Comparison of ENCODE assay signal across 35 cellular contexts in the genomic region with DNA sequence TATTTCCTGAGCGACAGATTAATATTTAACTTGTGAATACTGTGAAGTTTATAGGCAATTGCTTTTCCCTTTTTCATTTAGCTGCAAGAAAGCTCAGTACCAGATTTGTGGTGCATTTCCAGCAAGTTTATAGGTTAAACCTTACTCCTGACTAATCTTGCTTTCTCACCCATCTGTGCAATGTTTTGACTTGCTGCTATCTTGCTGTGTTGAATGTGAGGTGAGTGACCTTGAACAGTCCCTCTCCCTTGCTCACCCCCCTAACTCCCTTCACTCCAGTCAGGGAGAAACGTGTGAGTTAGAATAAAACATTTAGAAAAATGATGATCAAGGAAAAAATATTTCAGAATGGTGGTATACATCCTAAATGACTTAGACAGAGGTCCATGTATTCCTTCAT. TPM values are rescaled to one million over a fixed set of nuclear protein-coding genes. Genes with fewer than 3 reads are reported as not detected.
DNase-seq lines count a peak whose midpoint lies in the region; ATAC-seq and TF ChIP-seq lines count a peak whose summit lies in the region.
"Had no signal": no experiment of that assay in that cellular context is flagged by ENCODE, and none has a peak within 500 bp of the region (broad histone marks: within the 10 kb centered on the region; RNA-seq: fewer than 3 reads in every experiment).

No MANE protein-coding gene starts in this region.

- H3K23ac ChIP-seq in neuronal stem cell (ENCODE audit: low read depth, low read length, poor library complexity), result no peak overlapping the region

- no peak overlapping the region for H3K27ac ChIP-seq in neuronal stem cell (replicated peaks; ENCODE audit: low read length)
- H3K27ac ChIP-seq: ascending aorta, esophagus squamous epithelium, gastroesophageal sphincter, left ventricle myocardium inferior, pancreas, right atrium auricular region had no signal

- H2AFZ ChIP-seq in neuronal stem cell (ENCODE audit: low read length), result peak overlapping the region; percentile 7
- H2AFZ ChIP-seq: GM23338 had no signal

- TF ChIP-seq CTCF in fibroblast of the aortic adventitia (IDR thresholded peaks at IDR 0.05; ENCODE audit: insufficient read depth, low read length), result no peak

- no peak overlapping the region for H2BK12ac ChIP-seq in neuronal stem cell (ENCODE audit: low read length)

- no peak overlapping the region for H3K4ac ChIP-seq in neuronal stem cell (ENCODE audit: low read length)

- no peaks in the 10 kb centered on the region for H3K79me1 ChIP-seq in neuronal stem cell (ENCODE audit: low read depth, low read length)

- no peak overlapping the region for H3K14ac ChIP-seq in neuronal stem cell (ENCODE audit: low read length)

- H4K8ac ChIP-seq in neuronal stem cell (ENCODE audit: low read depth, low read length), result no peak overlapping the region

- no CpG with 5 or more reads among the region's 2 CpGs for WGBS in neuronal stem cell (ENCODE audit: extremely low coverage in 2 of 2, insufficient read length in 2 of 2, insufficient replicate concordance in 1 of 2), 2 donors

- H2BK15ac ChIP-seq in neuronal stem cell (ENCODE audit: low read length), result no peak overlapping the region

- no peaks in the 10 kb centered on the region for H3K9me3 ChIP-seq in neuronal stem cell (replicated peaks in 1 of 2; ENCODE audit: control insufficient read depth in 2 of 2, insufficient read depth in 1 of 2, low read depth in 1 of 2, low read length in 2 of 2)
- H3K9me3 ChIP-seq: ascending aorta, esophagus squamous epithelium, gastroesophageal sphincter, left ventricle myocardium inferior, pancreas, right atrium auricular region, SK-N-SH had no signal

- H3K18ac ChIP-seq in neuronal stem cell (ENCODE audit: low read length), result no peak overlapping the region

- no peaks in the 10 kb centered on the region for H3K36me3 ChIP-seq in neuronal stem cell (replicated peaks in 1 of 2; ENCODE audit: control insufficient read depth in 2 of 2, insufficient read depth in 2 of 2, low read length in 2 of 2)
- H3K36me3 ChIP-seq: ascending aorta, esophagus squamous epithelium, gastroesophageal sphincter, left ventricle myocardium inferior, pancreas, right atrium auricular region had no signal

- ATAC-seq in HG03175 (IDR thresholded peaks at IDR 0.05; ENCODE audit: unreplicated experiment), result no peak
- no peak for ATAC-seq in GM18909 (IDR thresholded peaks at IDR 0.05; ENCODE audit: poor library complexity, unreplicated experiment)
- ATAC-seq: activated CD8-positive, alpha-beta T cell treated with anti-CD3 and anti-CD28 coated beads for 36 hours; activated naive CD4-positive, alpha-beta T cell treated with anti-CD3 and anti-CD28 coated beads, Interleukin-2, amount 50 U/mL, for 72 hours; gastroesophageal sphincter; GM23338; natural killer cell treated with Interleukin-12 subunit alpha and Interleukin-12 subunit beta and Interleukin-15 and Interleukin-18, amount 100 ng/mL, for 72 hours; pancreas; stimulated activated effector memory CD8-positive, alpha-beta T cell treated with anti-CD3 and anti-CD28 coated beads, Interleukin-12 subunit alpha, Interleukin-12 subunit beta, amount 100 ng/mL, for 72 hours; T-helper 17 cell had no signal

- H3K9ac ChIP-seq in neuronal stem cell (ENCODE audit: low read depth, low read length, poor library complexity), result no peak overlapping the region
- H3K9ac ChIP-seq: SK-N-SH had no signal

- H3K27me3 ChIP-seq in neuronal stem cell (ENCODE audit: control insufficient read depth in 3 of 3, insufficient read depth in 3 of 3, low read depth in 1 of 3, low read length in 3 of 3), result no peaks in the 10 kb centered on the region
- H3K27me3 ChIP-seq: ascending aorta, esophagus squamous epithelium, gastroesophageal sphincter, pancreas, right atrium auricular region had no signal

- peaks cover 0 to 1% of the 10 kb centered on the region in 2 donors for H3K4me1 ChIP-seq in neuronal stem cell (ENCODE audit: control insufficient read depth in 2 of 2, insufficient read depth in 1 of 2, low read depth in 1 of 2, low read length in 2 of 2)
- H3K4me1 ChIP-seq: ascending aorta, esophagus squamous epithelium, gastroesophageal sphincter, left ventricle myocardium inferior, right atrium auricular region had no signal

- H2BK5ac ChIP-seq in neuronal stem cell (ENCODE audit: low read length), result no peak overlapping the region

- no peak overlapping the region for H2BK120ac ChIP-seq in neuronal stem cell (ENCODE audit: low read depth, low read length)

- H2AK5ac ChIP-seq in neuronal stem cell (ENCODE audit: low read depth, low read length), result no peak overlapping the region

- H3K4me2 ChIP-seq in neuronal stem cell (ENCODE audit: insufficient read depth, low read length, poor library complexity, severe bottlenecking), result no peak overlapping the region
- H3K4me2 ChIP-seq: GM23338, SK-N-SH had no signal

- no peak overlapping the region for H4K91ac ChIP-seq in neuronal stem cell (ENCODE audit: low read depth, low read length, poor library complexity)

- in situ Hi-C loops in Caki2 (cut with HindIII; ENCODE audit: low pct_unique_long_range_greater_than_20kb, low sequenced_read_pairs), result no loop called here

- DNase-seq in Caki2 (ENCODE audit: low read depth), result peak; percentile 10
- peak; percentile 39 for DNase-seq in M059J (ENCODE audit: low read depth)
- DNase-seq in fibroblast of the aortic adventitia (ENCODE audit: low read depth), result peak; percentile 12
- DNase-seq in neuronal stem cell (ENCODE audit: low spot score), result no peak
- DNase-seq in HuH-7.5 (ENCODE audit: low spot score), result no peak
- no peak for DNase-seq in NCI-H226
- DNase-seq: activated CD4-positive, alpha-beta T cell treated with anti-CD3 and anti-CD28 coated beads for 1 hour; activated CD8-positive, alpha-beta T cell treated with anti-CD3 and anti-CD28 coated beads for 36 hours; C1 segment of cervical spinal cord; Calu3; central memory CD4-positive, alpha-beta T cell; dermis blood vessel endothelial cell; esophagus squamous epithelium; hypothalamus; immature natural killer cell; KBM-7; left ventricle myocardium inferior; NCI-H1436; NCI-H2081 treated with DMSO at 0.1 percent for 48 hours; NCI-H774; pancreas; SK-N-SH; stimulated activated CD4-positive, alpha-beta T cell treated with anti-CD3 and anti-CD28 coated beads, Interleukin-12 subunit alpha, Interleukin-12 subunit beta, amount 100 ng/mL, for 4 hours; stimulated activated CD4-positive, alpha-beta T cell treated with anti-CD3 and anti-CD28 coated beads, Interleukin-4, amount 100 ng/mL, for 24 hours; T-helper 17 cell had no signal

- no peak overlapping the region for H3K4me3 ChIP-seq in fibroblast of the aortic adventitia (ENCODE audit: low read depth, low read length)
- H3K4me3 ChIP-seq in neuronal stem cell (ENCODE audit: low read length in 2 of 2), result no peak overlapping the region
- H3K4me3 ChIP-seq: ascending aorta, esophagus squamous epithelium, gastroesophageal sphincter, GM23338, left ventricle myocardium inferior, pancreas, right atrium auricular region had no signal

RNA-seq across cellular contexts. Expression of gene PARD3B, which starts 39.8 kb away (rescaled TPM):
- 3.2 and 3.8 TPM in 2 replicates for total RNA-seq in Caki2 (2014; rRNA removed; shearing (Covaris generic); ENCODE audit: low replicate concordance)
- 0.86 and 1.6 TPM in 2 replicates for total RNA-seq in M059J (2014; rRNA removed; shearing (Covaris generic))
- total RNA-seq in fibroblast of the aortic adventitia (ENCODE audit: low replicate concordance), result 15.9 and 23.6 TPM in 2 replicates
- 2.4 TPM for polyA plus RNA-seq in neuronal stem cell (2013, experiment 1 of 2)
- 2.2 TPM for polyA plus RNA-seq in neuronal stem cell (2013, experiment 2 of 2)
- total RNA-seq: OCI-LY7 had no signal
- polyA plus RNA-seq: immature natural killer cell had no signal

Comparison
In these comparisons a context has a peak if more than half of its experiments do, and no peak if none do; other contexts are left out.
1. DNase-seq: peak in Caki2 (single experiment), M059J (single experiment) and fibroblast of the aortic adventitia (single experiment); none in neuronal stem cell (single experiment), HuH-7.5 (single experiment) and NCI-H226 (single experiment).